30 cellular contexts compared by ENCODE assay signal in genomic region chr16:84091460-84091859, GRCh38. TPM values are rescaled to one million over a fixed set of nuclear protein-coding genes. Genes with fewer than 3 reads are reported as not detected.
DNase-seq lines count a peak whose midpoint lies in the region; ATAC-seq and TF ChIP-seq lines count a peak whose summit lies in the region.
"Had no signal": no experiment of that assay in that cellular context is flagged by ENCODE, and none has a peak within 500 bp of the region (broad histone marks: within the 10 kb centered on the region; RNA-seq: fewer than 3 reads in every experiment).

No MANE protein-coding gene starts in this region.

- H3K27ac ChIP-seq in OCI-LY7 (ENCODE audit: low read depth, low read length, poor library complexity, severe bottlenecking) (no peak overlapping the region), heart left ventricle (peak overlapping the region in 9 of 12 donors; percentile 8 to 74 (median 41))
- H3K27ac ChIP-seq: 22Rv1, prostate gland had no signal

- no peaks in the 10 kb centered on the region for H3K79me2 ChIP-seq in OCI-LY7 (ENCODE audit: insufficient read depth, low read depth, low read length)

- 42 to 59% (median 53%) methylated on average over 10 of the region's 10 CpGs for WGBS in heart left ventricle, 4 donors

- no TSS peak for BruUV-seq in OCI-LY7 (replicated peaks; lab: Mats Ljungman, UMichigan)

- H3K9me3 ChIP-seq in OCI-LY7 (ENCODE audit: low read length) (no peaks in the 10 kb centered on the region), heart left ventricle (no peaks in the 10 kb centered on the region)
- H3K9me3 ChIP-seq: prostate gland had no signal

- H3K4me3 Mint-ChIP-seq in activated naive CD4-positive, alpha-beta T cell treated with anti-CD3 and anti-CD28 coated beads, Interleukin-2, amount 50 U/mL, for 24 hours: no peak overlapping the region
- H3K4me3 Mint-ChIP-seq in stimulated activated naive B cell treated with anti-CD40 and anti-IgM and Interleukin-4, amounts not matched to agents 10 μg/mL and 1 μg/mL and 100 μg/mL, for 72 hours: no peak overlapping the region
- H3K4me3 Mint-ChIP-seq: CD8-positive, alpha-beta memory T cell; neural crest cell; stimulated activated effector memory CD8-positive, alpha-beta T cell treated with anti-CD3 and anti-CD28 coated beads, Interleukin-12 subunit alpha, Interleukin-12 subunit beta, amount 100 ng/mL, for 72 hours; T-cell had no signal

- no peak for TF ChIP-seq POLR2A in heart left ventricle (IDR thresholded peaks at IDR 0.05)

- no peaks in the 10 kb centered on the region for H3K9me2 ChIP-seq in OCI-LY7 (ENCODE audit: insufficient read depth, low read length)

- no peak for DNase-seq in activated naive CD4-positive, alpha-beta T cell treated with anti-CD3 and anti-CD28 coated beads, Interleukin-2, amount 50 U/mL, for 16 hours
- DNase-seq in OCI-LY7 (ENCODE audit: low spot score) (peak; percentile 32), heart left ventricle (peak in 4 of 5 donors; percentile 31 to 73 (median 56)), NCI-H748 treated with DMSO at 0.1 percent for 48 hours (lab: John Stamatoyannopoulos, UW) (no peak)
- no peak for DNase-seq in stimulated activated naive B cell treated with anti-CD40 and anti-IgM and Interleukin-4, amounts not matched to agents 10 μg/mL and 1 μg/mL and 100 μg/mL, for 72 hours
- DNase-seq: activated CD4-positive, CD25-positive, alpha-beta regulatory T cell treated with anti-CD3 and anti-CD28 coated beads, Interleukin-2, amount 50 U/mL, for 72 hours; activated T-cell treated with anti-CD3 and anti-CD28 coated beads, Interleukin-2, amount 50 U/mL, for 1 hour; amniotic stem cell; CD8-positive, alpha-beta memory T cell; DMS79; hippocampal formation; NCI-H1417; NCI-H69; OCI-M1; SIG-M5; stimulated activated CD4-positive, alpha-beta T cell treated with anti-CD3 and anti-CD28 coated beads, Interleukin-2, amount 100 ng/mL, for 24 hours; T-cell had no signal

- CTCF ChIA-PET in OCI-LY7 (lab: Charles Lee; ENCODE audit: unreplicated experiment): interaction anchor here (0.6 kb wide), 1 partner anchor 747 kb away, joined by 4 read pairs; no protein-coding TSS in a partner anchor

- H3K27ac Mint-ChIP-seq in activated naive CD4-positive, alpha-beta T cell treated with anti-CD3 and anti-CD28 coated beads, Interleukin-2, amount 50 U/mL, for 24 hours: peak overlapping the region; percentile 12
- no peak overlapping the region for H3K27ac Mint-ChIP-seq in stimulated activated naive B cell treated with anti-CD40 and anti-IgM and Interleukin-4, amounts not matched to agents 10 μg/mL and 1 μg/mL and 100 μg/mL, for 72 hours
- H3K27ac Mint-ChIP-seq: stimulated activated effector memory CD8-positive, alpha-beta T cell treated with anti-CD3 and anti-CD28 coated beads, Interleukin-12 subunit alpha, Interleukin-12 subunit beta, amount 100 ng/mL, for 72 hours; T-cell had no signal

- POLR2A ChIA-PET in OCI-LY7 (lab: Charles Lee): no interaction called here

- H3K36me3 ChIP-seq in OCI-LY7 (ENCODE audit: insufficient read depth, low read length) (peaks cover 99% of the 10 kb centered on the region), heart left ventricle (peaks cover 0 to 100% (median 99%) of the 10 kb centered on the region in 9 donors)

- peak; percentile 73 to 85 (median 80) for ATAC-seq in heart left ventricle
- ATAC-seq in HG02588 (IDR thresholded peaks at IDR 0.05; ENCODE audit: unreplicated experiment): no peak
- no peak for ATAC-seq in stimulated activated naive B cell treated with anti-CD40 and anti-IgM and Interleukin-4, amounts not matched to agents 10 μg/mL and 1 μg/mL and 100 μg/mL, for 72 hours (replicated peaks)
- no peak for ATAC-seq in GM19395 (IDR thresholded peaks at IDR 0.05; ENCODE audit: unreplicated experiment)
- ATAC-seq: GM12878; stimulated activated effector memory CD8-positive, alpha-beta T cell treated with anti-CD3 and anti-CD28 coated beads, Interleukin-12 subunit alpha, Interleukin-12 subunit beta, amount 100 ng/mL, for 72 hours; T-cell had no signal

- H3K36me3 Mint-ChIP-seq in activated naive CD4-positive, alpha-beta T cell treated with anti-CD3 and anti-CD28 coated beads, Interleukin-2, amount 50 U/mL, for 24 hours: peaks cover 24% of the 10 kb centered on the region
- H3K36me3 Mint-ChIP-seq in stimulated activated naive B cell treated with anti-CD40 and anti-IgM and Interleukin-4, amounts not matched to agents 10 μg/mL and 1 μg/mL and 100 μg/mL, for 72 hours: peaks cover 55 to 73% of the 10 kb centered on the region in 2 donors

- no peaks in the 10 kb centered on the region for H3K27me3 ChIP-seq in heart left ventricle

- no peak overlapping the region for H2AFZ ChIP-seq in OCI-LY7 (ENCODE audit: low read length)

- H3K4me3 ChIP-seq in OCI-LY7 (ENCODE audit: low read depth, low read length, poor library complexity, severe bottlenecking) (no peak overlapping the region), heart left ventricle (no peak overlapping the region)
- H3K4me3 ChIP-seq: GM12878, prostate gland had no signal

- TF ChIP-seq CTCF in OCI-LY7 (conservative IDR thresholded peaks at IDR 0.05; ENCODE audit: low read length): no peak
- no peak for TF ChIP-seq CTCF in heart left ventricle (IDR thresholded peaks at IDR 0.05)

- H4K20me1 ChIP-seq in OCI-LY7 (ENCODE audit: insufficient read depth, low read length): no peaks in the 10 kb centered on the region

- peaks cover 31% of the 10 kb centered on the region for H3K4me1 Mint-ChIP-seq in activated naive CD4-positive, alpha-beta T cell treated with anti-CD3 and anti-CD28 coated beads, Interleukin-2, amount 50 U/mL, for 24 hours
- H3K4me1 Mint-ChIP-seq in stimulated activated naive B cell treated with anti-CD40 and anti-IgM and Interleukin-4, amounts not matched to agents 10 μg/mL and 1 μg/mL and 100 μg/mL, for 72 hours: peaks cover 25 to 35% of the 10 kb centered on the region in 2 donors
- H3K4me1 Mint-ChIP-seq: neural crest cell had no signal

- H3K9me3 Mint-ChIP-seq in activated naive CD4-positive, alpha-beta T cell treated with anti-CD3 and anti-CD28 coated beads, Interleukin-2, amount 50 U/mL, for 24 hours: no peaks in the 10 kb centered on the region
- H3K9me3 Mint-ChIP-seq in stimulated activated naive B cell treated with anti-CD40 and anti-IgM and Interleukin-4, amounts not matched to agents 10 μg/mL and 1 μg/mL and 100 μg/mL, for 72 hours: no peaks in the 10 kb centered on the region
- H3K9me3 Mint-ChIP-seq: CD8-positive, alpha-beta memory T cell; neural crest cell; stimulated activated effector memory CD8-positive, alpha-beta T cell treated with anti-CD3 and anti-CD28 coated beads, Interleukin-12 subunit alpha, Interleukin-12 subunit beta, amount 100 ng/mL, for 72 hours; T-cell had no signal

- intact Hi-C loops in OCI-LY7 (cut with micrococcal nuclease; ENCODE audit: unreplicated experiment) (no loop called here), heart left ventricle (cut with DNase I) (no loop called here)

- H3K4me2 ChIP-seq in OCI-LY7 (ENCODE audit: low read length): no peak overlapping the region

- H3K27me3 Mint-ChIP-seq in activated naive CD4-positive, alpha-beta T cell treated with anti-CD3 and anti-CD28 coated beads, Interleukin-2, amount 50 U/mL, for 24 hours: no peaks in the 10 kb centered on the region
- no peaks in the 10 kb centered on the region for H3K27me3 Mint-ChIP-seq in stimulated activated naive B cell treated with anti-CD40 and anti-IgM and Interleukin-4, amounts not matched to agents 10 μg/mL and 1 μg/mL and 100 μg/mL, for 72 hours
- H3K27me3 Mint-ChIP-seq: CD8-positive, alpha-beta memory T cell; T-cell had no signal

- H3K4me1 ChIP-seq in OCI-LY7 (ENCODE audit: insufficient read depth, low read length, poor library complexity, severe bottlenecking) (peaks cover 47% of the 10 kb centered on the region), heart left ventricle (peaks cover 0 to 32% (median 4%) of the 10 kb centered on the region in 12 donors)

RNA-seq across cellular contexts. Expression of gene MBTPS1, which starts 25.3 kb away (rescaled TPM):
- 39.4 and 49.6 TPM in 2 replicates for total RNA-seq in OCI-LY7 (2014; rRNA removed; shearing (Covaris generic))
- total RNA-seq in OCI-LY7 (2022) (65.2 and 71.8 TPM in 2 replicates), heart left ventricle (10 to 100 TPM; 57.3 to 91.4 (median 68.6) TPM)
- 10 to 100 TPM; 37.2 to 54.2 TPM for polyA plus RNA-seq in heart left ventricle

RNA-seq across cellular contexts. Expression of gene SLC38A8, which starts 48.9 kb away (rescaled TPM):
- not detected in 2 replicates for total RNA-seq in OCI-LY7 (2014; rRNA removed; shearing (Covaris generic))
- not detected in 2 replicates for total RNA-seq in OCI-LY7 (2022)
- total RNA-seq in heart left ventricle: 1 to 10 TPM in 3 of 9 donors, under 1 TPM in 4, not detected in 2; 0.29 to 5.8 (median 0.63) TPM
- polyA plus RNA-seq in heart left ventricle: 10 to 100 TPM in 1 of 2 donors, not detected in 1; 25.3 TPM
- total RNA-seq: bronchial epithelial cell; CD8-positive, alpha-beta memory T cell; dermis microvascular lymphatic vessel endothelial cell; GM12878; mucosa of gallbladder; neural crest cell; prostate gland; skeletal muscle tissue; T-cell; temporal lobe had no signal
- polyA plus RNA-seq: CD8-positive, alpha-beta memory T cell; GM12878 had no signal

RNA-seq across cellular contexts. Expression of gene HSDL1, which starts 53.5 kb away (rescaled TPM):
- total RNA-seq in OCI-LY7 (2014; rRNA removed; shearing (Covaris generic)): 15.4 and 16.3 TPM in 2 replicates
- total RNA-seq in OCI-LY7 (2022) (25.1 and 26.9 TPM in 2 replicates), heart left ventricle (10 to 100 TPM; 15.8 to 46.8 (median 23.4) TPM)
- polyA plus RNA-seq in heart left ventricle: 10 to 100 TPM; 12.8 to 16.1 TPM

RNA-seq across cellular contexts. Expression of gene DNAAF1, which starts 53.6 kb away (rescaled TPM):
- 0.08 TPM in 1 of 2 replicates, not detected in the other for total RNA-seq in OCI-LY7 (2014; rRNA removed; shearing (Covaris generic))
- total RNA-seq in OCI-LY7 (2022): 0.24 and 0.34 TPM in 2 replicates
- under 1 TPM in 3 of 9 donors, not detected in 6; 0.20 to 0.32 (median 0.25) TPM for total RNA-seq in heart left ventricle
- under 1 TPM; 0.15 to 0.38 TPM for polyA plus RNA-seq in heart left ventricle
- total RNA-seq: bronchial epithelial cell, GM12878, skeletal muscle tissue had no signal

Comparison
In these comparisons a context has a peak if more than half of its experiments do, and no peak if none do; other contexts are left out.
1. DNase-seq: peak in OCI-LY7 (single experiment) and heart left ventricle (4 of 5); none in activated naive CD4-positive, alpha-beta T cell treated with anti-CD3 and anti-CD28 coated beads, Interleukin-2, amount 50 U/mL, for 16 hours (single experiment), NCI-H748 treated with DMSO at 0.1 percent for 48 hours (single experiment) and stimulated activated naive B cell treated with anti-CD40 and anti-IgM and Interleukin-4, amounts not matched to agents 10 μg/mL and 1 μg/mL and 100 μg/mL, for 72 hours (single experiment).
2. ATAC-seq: peak in heart left ventricle (4 of 4); none in HG02588 (single experiment), stimulated activated naive B cell treated with anti-CD40 and anti-IgM and Interleukin-4, amounts not matched to agents 10 μg/mL and 1 μg/mL and 100 μg/mL, for 72 hours (0 of 2) and GM19395 (single experiment).